Comparison of ENCODE assay signal across 19 cellular contexts in the genomic region with DNA sequence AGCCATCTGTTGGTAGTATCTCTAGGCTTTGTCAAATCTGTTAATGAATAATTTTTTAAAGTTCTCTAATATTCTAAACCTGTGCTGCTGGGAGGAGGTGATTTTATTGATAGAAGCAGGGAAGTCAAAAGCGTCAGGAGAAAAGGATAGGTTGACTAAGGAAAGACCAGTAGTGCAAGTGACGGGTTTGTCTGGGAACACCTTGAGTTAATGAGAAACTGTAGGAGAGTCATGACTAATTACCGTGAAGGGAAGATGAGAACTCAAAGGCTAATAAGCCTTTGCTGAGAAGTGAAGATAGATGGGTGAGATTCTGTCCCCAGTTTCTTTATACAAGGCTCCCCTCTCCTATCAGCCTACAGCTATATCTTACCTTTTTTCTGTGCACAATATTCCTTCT. TPM values are rescaled to one million over a fixed set of nuclear protein-coding genes. Genes with fewer than 3 reads are reported as not detected.
DNase-seq lines count a peak whose midpoint lies in the region; ATAC-seq and TF ChIP-seq lines count a peak whose summit lies in the region.
"Had no signal": no experiment of that assay in that cellular context is flagged by ENCODE, and none has a peak within 500 bp of the region (broad histone marks: within the 10 kb centered on the region; RNA-seq: fewer than 3 reads in every experiment).

No MANE protein-coding gene starts in this region.

- DNase-seq in DMS53 (lab: John Stamatoyannopoulos, UW) (peak; percentile 24), DMS53 treated with DMSO at 0.1 percent for 48 hours (lab: John Stamatoyannopoulos, UW; ENCODE audit: unreplicated experiment) (no peak), mesenchymal stem cell (no peak), psoas muscle (no peak), OCI-M1 (lab: John Stamatoyannopoulos, UW) (no peak)
- DNase-seq: AML-193; Caco-2; CD8-positive, alpha-beta memory T cell; DMS 273 treated with DMSO at 0.1 percent for 48 hours; DMS79 treated with DMSO at 0.1 percent for 48 hours; EL; GOT3; H9 had no signal

- no peak overlapping the region for H3K4me3 ChIP-seq in mesenchymal stem cell (ENCODE audit: insufficient read depth in 1 of 2, low read depth in 1 of 2, low read length in 2 of 2)
- H3K4me3 ChIP-seq in psoas muscle = no peak overlapping the region
- H3K4me3 ChIP-seq: BLaER1 had no signal

- H4K8ac ChIP-seq in mesenchymal stem cell (ENCODE audit: low read length) = no peak overlapping the region

- H2AK5ac ChIP-seq in mesenchymal stem cell (ENCODE audit: low read length, severe bottlenecking) = no peak overlapping the region

- no peak overlapping the region for H2AFZ ChIP-seq in mesenchymal stem cell (ENCODE audit: low read depth, low read length)

- H3K9me3 ChIP-seq in mesenchymal stem cell (ENCODE audit: control insufficient read depth, low read length) = no peaks in the 10 kb centered on the region
- H3K9me3 ChIP-seq in psoas muscle = no peaks in the 10 kb centered on the region
- H3K9me3 ChIP-seq: Caco-2 had no signal

- H2BK15ac ChIP-seq in mesenchymal stem cell (ENCODE audit: low read depth, poor library complexity, severe bottlenecking) = peak overlapping the region; percentile 52

- H3K27ac ChIP-seq in mesenchymal stem cell (ENCODE audit: low read length, poor library complexity, severe bottlenecking) (no peak overlapping the region), psoas muscle (peak overlapping the region; percentile 47)
- H3K27ac ChIP-seq: 22Rv1, BLaER1, HL-60 had no signal

- H3K4me1 ChIP-seq in mesenchymal stem cell (ENCODE audit: control insufficient read depth, insufficient read depth, low read depth, low read length) (peaks cover 2% of the 10 kb centered on the region), psoas muscle (peaks cover 20% of the 10 kb centered on the region)
- H3K4me1 ChIP-seq: BLaER1, Caco-2 had no signal

- no peak overlapping the region for H3K9ac ChIP-seq in mesenchymal stem cell (ENCODE audit: low read length)
- H3K9ac ChIP-seq: BLaER1 had no signal

- H3K23ac ChIP-seq in mesenchymal stem cell (ENCODE audit: low read length in 2 of 2) = no peak overlapping the region

- 91% methylated on average over 3 of the region's 3 CpGs for WGBS in mesenchymal stem cell
- WGBS in psoas muscle, 3 donors = 67 to 94% (median 72%) methylated on average over 3 of the region's 3 CpGs

- no peak overlapping the region for H2BK120ac ChIP-seq in mesenchymal stem cell (ENCODE audit: low read depth, low read length)

- no peak overlapping the region for H3K4ac ChIP-seq in mesenchymal stem cell (ENCODE audit: low read depth in 1 of 2, low read length in 2 of 2)

- no peak overlapping the region for H4K91ac ChIP-seq in mesenchymal stem cell (ENCODE audit: low read length)

- H3K36me3 ChIP-seq in mesenchymal stem cell (ENCODE audit: control insufficient read depth in 1 of 2, insufficient read depth in 2 of 2, low read depth in 1 of 2, low read length in 2 of 2) (peaks cover 0 to 4% of the 10 kb centered on the region in 2 experiments), psoas muscle (ENCODE audit: insufficient read depth in 1 of 2, low read depth in 1 of 2) (no peaks in the 10 kb centered on the region)
- H3K36me3 ChIP-seq: BLaER1 had no signal

- H2BK12ac ChIP-seq in mesenchymal stem cell (ENCODE audit: low read length in 2 of 2) = no peak overlapping the region

- no peak overlapping the region for H3K14ac ChIP-seq in mesenchymal stem cell (ENCODE audit: low read length in 2 of 2)

- ATAC-seq in psoas muscle (no peak), esophagus mucosa (no peak), HG03175 (IDR thresholded peaks at IDR 0.05; ENCODE audit: unreplicated experiment) (no peak)

- no peaks in the 10 kb centered on the region for H3K27me3 ChIP-seq in mesenchymal stem cell (ENCODE audit: control insufficient read depth in 1 of 2, insufficient read depth in 1 of 2, low read length in 2 of 2)
- H3K27me3 ChIP-seq in psoas muscle (ENCODE audit: insufficient read depth in 3 of 3, low read length in 2 of 3) = no peaks in the 10 kb centered on the region

- H3K4me2 ChIP-seq in mesenchymal stem cell (ENCODE audit: low read length, poor library complexity, severe bottlenecking) = no peak overlapping the region
- H3K4me2 ChIP-seq: BLaER1 had no signal

- H2BK5ac ChIP-seq in mesenchymal stem cell (ENCODE audit: low read depth, low read length, poor library complexity, severe bottlenecking) = no peak overlapping the region

- TF ChIP-seq CTCF in psoas muscle (IDR thresholded peaks at IDR 0.05) = no peak

- intact Hi-C loops in psoas muscle (cut with DNase I) = no loop called here

- no peak overlapping the region for H3K18ac ChIP-seq in mesenchymal stem cell (ENCODE audit: low read depth in 1 of 2, low read length in 2 of 2)

- no peaks in the 10 kb centered on the region for H3K79me1 ChIP-seq in mesenchymal stem cell (replicated peaks; ENCODE audit: low read length, poor library complexity, severe bottlenecking)

RNA-seq across cellular contexts. Expression of a gene that starts 5.0 kb away (rescaled TPM):
- 8.1 TPM for polyA plus RNA-seq in mesenchymal stem cell (2013, experiment 1 of 2)
- 8.4 TPM for polyA plus RNA-seq in mesenchymal stem cell (2013, experiment 2 of 2)
- total RNA-seq in psoas muscle = 1,000 to 10,000 TPM in 2 of 4 donors, 100 to 1,000 TPM in 2; 386 to 3,046 (median 1,769) TPM
- polyA plus RNA-seq in psoas muscle = 1,000 to 10,000 TPM in 2 of 3 donors, 100 to 1,000 TPM in 1; 174 to 2,971 (median 2,751) TPM
- 1.5 TPM for total RNA-seq in esophagus mucosa
- total RNA-seq: A673, H9 had no signal
- polyA plus RNA-seq: CD8-positive, alpha-beta memory T cell had no signal

Comparison
In these comparisons a context has a peak if more than half of its experiments do, and no peak if none do; other contexts are left out.
1. RNA of a gene that starts 5.0 kb away (total RNA-seq): 386 to 3,046 TPM in psoas muscle; 1.5 TPM in esophagus mucosa (single experiment); every median in the first group is over 100 times any median in the second.